ENCODE assay signal across 1 cellular context in genomic region chr1:53050310-53050709, GRCh38.
TF ChIP-seq lines count a peak whose summit lies in the region.

No MANE protein-coding gene starts in this region.

TF ChIP-seq in endothelial cell of umbilical vein, 7 proteins besides CTCF, POLR2A, EP300 and RAD21:
- TF ChIP-seq GATA2 (IDR thresholded peaks at IDR 0.05; ENCODE audit: insufficient read depth, insufficient read length, low read depth, low read length) (no peak), MYC (IDR thresholded peaks at IDR 0.05; ENCODE audit: low read depth, low read length) (no peak), EZH2 (IDR thresholded peaks at IDR 0.05; ENCODE audit: borderline replicate concordance, low read depth, low read length, severe bottlenecking) (no peak), FOS (IDR thresholded peaks at IDR 0.05; ENCODE audit: borderline replicate concordance, insufficient read depth, low read length) (no peak), POLR2AphosphoS5 (IDR thresholded peaks at IDR 0.05; ENCODE audit: insufficient read depth, low read depth, low read length) (no peak), MAX (IDR thresholded peaks at IDR 0.05; ENCODE audit: insufficient read depth, insufficient read length) (no peak), JUN (IDR thresholded peaks at IDR 0.05; ENCODE audit: borderline replicate concordance, insufficient read depth, insufficient read length, low read depth) (no peak)
